Comparison of ENCODE assay signal across 8 cellular contexts in genomic region chr17:57597531-57598453, GRCh38.
DNase-seq lines count a peak whose midpoint lies in the region; ATAC-seq and TF ChIP-seq lines count a peak whose summit lies in the region.

No MANE protein-coding gene starts in this region.

- H3K4me3 ChIP-seq in adrenal gland (no peak overlapping the region), prostate gland (no peak overlapping the region)

- H3K4me1 ChIP-seq in adrenal gland (replicated peaks in 1 of 2) (peaks cover 6 to 21% of the 10 kb centered on the region in 2 donors), prostate gland (replicated peaks) (no peaks in the 10 kb centered on the region)

- intact Hi-C loops in adrenal gland (cut with DNase I) = loop anchor here in 1 of 2 donors (10.0 kb wide), 1 partner anchor 147 kb away; the partner anchor contains the start of gene CCDC182
- intact Hi-C loops in left cardiac atrium (cut with DNase I) = loop anchor here in 1 of 2 donors (2.0 to 5.0 kb wide), 2 partner anchors 73 to 150 kb away; partner anchors contain the start of gene CCDC182
- intact Hi-C loops in prostate gland (cut with DNase I) = loop anchor here (2.0 to 10.0 kb wide), 3 partner anchors 75 to 397 kb away; partner anchors contain the start of gene CCDC182

- peaks cover 5% of the 10 kb centered on the region; the same call in 1 of the 2 replicates for H3K9me3 Mint-ChIP-seq in HFFc6

- 48 to 59% (median 50%) methylated on average over 8 of the region's 8 CpGs for WGBS in adrenal gland, 4 donors
- 37% methylated on average over 8 of the region's 8 CpGs for WGBS in prostate gland

- ATAC-seq in left cardiac atrium (peak; percentile 66 to 69), HG03175 (IDR thresholded peaks at IDR 0.05; ENCODE audit: unreplicated experiment) (no peak), HG03045 (IDR thresholded peaks at IDR 0.05; ENCODE audit: unreplicated experiment) (no peak)

- H3K4me3 Mint-ChIP-seq in HFFc6 = no peak overlapping the region

- H3K9me3 ChIP-seq in adrenal gland (replicated peaks in 1 of 3) (no peaks in the 10 kb centered on the region), prostate gland (no peaks in the 10 kb centered on the region)

- peaks cover 28% of the 10 kb centered on the region for H3K4me1 Mint-ChIP-seq in HFFc6 (ENCODE audit: low read depth)

- H3K27ac ChIP-seq in adrenal gland = peak overlapping the region in 3 of 5 donors; percentile 33 to 54 (median 37)
- no peak overlapping the region for H3K27ac ChIP-seq in prostate gland

- TF ChIP-seq CTCF in HFFc6 (IDR thresholded peaks at IDR 0.05) = peak; percentile 93
- TF ChIP-seq CTCF in adrenal gland (IDR thresholded peaks at IDR 0.05) = peak; percentile 73 to 89 (median 78)
- TF ChIP-seq CTCF in prostate gland (IDR thresholded peaks at IDR 0.05) = peak; percentile 60 to 82 (median 74)

- H3K27ac Mint-ChIP-seq in HFFc6 = peak overlapping the region; percentile 51; the same call in 1 of the 2 replicates

- H3K36me3 Mint-ChIP-seq in HFFc6 (ENCODE audit: low read depth) = peaks cover 7% of the 10 kb centered on the region; the same call in 1 of the 2 replicates

- TF ChIP-seq POLR2A in adrenal gland (IDR thresholded peaks at IDR 0.05) (no peak), prostate gland (IDR thresholded peaks at IDR 0.05) (no peak)

- no peaks in the 10 kb centered on the region for H3K36me3 ChIP-seq in adrenal gland (replicated peaks in 1 of 2)
- H3K36me3 ChIP-seq in prostate gland = no peaks in the 10 kb centered on the region

- DNase-seq in D341Med (ENCODE audit: low spot score) (peak; percentile 77), HFFc6 (peak; percentile 65), NCI-H82 treated with DMSO at 0.1 percent for 48 hours (lab: John Stamatoyannopoulos, UW; ENCODE audit: unreplicated experiment) (peak; percentile 71), adrenal gland (peak; percentile 61 to 88 (median 78)), left cardiac atrium (peak; percentile 79), prostate gland (ENCODE audit: low spot score) (peak; percentile 57)

- H3K27me3 ChIP-seq in adrenal gland (no peaks in the 10 kb centered on the region), prostate gland (replicated peaks; ENCODE audit: insufficient read depth) (no peaks in the 10 kb centered on the region)

- no peaks in the 10 kb centered on the region; the same call in 1 of the 2 replicates for H3K27me3 Mint-ChIP-seq in HFFc6 (ENCODE audit: insufficient read depth)

Comparison
In these comparisons a context has a peak if more than half of its experiments do, and no peak if none do; other contexts are left out.
1. H3K27ac ChIP-seq: peak in adrenal gland (3 of 5); none in prostate gland (0 of 2).
2. ATAC-seq: peak in left cardiac atrium (2 of 2); none in HG03175 (single experiment) and HG03045 (single experiment).
3. Peak in every context shown above with its lines, with median percentiles within 50 percentile points of each other: DNase-seq and CTCF ChIP-seq.